8 cellular contexts compared by ENCODE assay signal in the genomic region with DNA sequence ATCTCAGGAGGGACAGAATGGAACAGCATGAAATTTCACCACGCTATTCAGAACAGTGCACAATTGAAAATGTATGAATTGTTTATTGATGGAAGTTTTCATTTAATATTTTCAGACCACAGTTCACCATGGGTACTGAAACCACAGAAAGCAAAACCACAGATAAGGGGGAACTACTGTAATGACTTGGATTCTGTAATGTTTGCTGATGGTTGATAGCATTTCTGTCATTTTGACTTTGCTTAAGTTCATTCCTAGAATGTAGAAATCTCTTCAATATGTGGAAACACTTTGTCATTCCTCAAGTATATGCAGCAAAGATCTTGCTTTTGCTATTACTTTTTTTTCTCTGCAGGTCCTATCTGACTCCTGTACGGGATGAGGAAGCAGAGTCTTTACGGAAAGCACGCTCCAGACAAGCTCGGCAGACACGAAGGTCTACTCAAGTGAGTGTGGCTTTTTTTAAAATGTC.
DNase-seq lines count a peak whose midpoint lies in the region; ATAC-seq, FAIRE-seq and TF ChIP-seq lines count a peak whose summit lies in the region.
"Not testable (repeated sequence)": the region's sequence is repeated elsewhere in the genome, so short reads cannot be mapped to it uniquely, and the experiment has no call there.

No MANE protein-coding gene starts in this region.

- not testable (repeated sequence) for TF ChIP-seq CTCF in GM12865 (IDR thresholded peaks at IDR 0.05; ENCODE audit: insufficient read depth, low read depth, low read length, missing control alignments); neutrophil (IDR thresholded peaks at IDR 0.05)

- in situ Hi-C loops in SK-MEL-5 (cut with HindIII; ENCODE audit: low pct_unique_long_range_greater_than_20kb, low sequenced_read_pairs), result not testable (repeated sequence)

- not testable (repeated sequence) for H3K27me3 ChIP-seq in neutrophil

- H3K4me1 ChIP-seq in neutrophil (ENCODE audit: control insufficient read depth in 1 of 2, insufficient read depth in 1 of 2, low read depth in 1 of 2, low read length in 1 of 2), result peaks cover 37 to 84% of the 10 kb centered on the region in 2 experiments

- peak; percentile 52 for FAIRE-seq in HTR-8/SVneo (lab: Jason Lieb, UNC)

- H3K27ac ChIP-seq in neutrophil, result peak overlapping the region; percentile 65

- peak; percentile 77 for DNase-seq in GM12865 (ENCODE audit: low read depth)
- not testable (repeated sequence) for DNase-seq in HTR-8/SVneo (ENCODE audit: insufficient read length, low spot score)
- peak; percentile 5 for DNase-seq in SK-MEL-5 (ENCODE audit: low read depth, low spot score)
- DNase-seq in amniotic epithelial cell (ENCODE audit: low read depth), result peak; percentile 74

- H3K9me3 ChIP-seq in neutrophil, result not testable (repeated sequence)

- peaks cover 26% of the 10 kb centered on the region for H3K36me3 ChIP-seq in neutrophil

- not testable (repeated sequence) for H3K4me3 ChIP-seq in GM12865 (ENCODE audit: low read depth, low read length)
- peak overlapping the region in 1 of 2 experiments; percentile 41 for H3K4me3 ChIP-seq in neutrophil (ENCODE audit: low read depth in 1 of 2, low read length in 1 of 2)

- peak; percentile 76 for ATAC-seq in GM19035 (IDR thresholded peaks at IDR 0.05; ENCODE audit: unreplicated experiment)
- peak; percentile 54 for ATAC-seq in GM21576 (IDR thresholded peaks at IDR 0.05; ENCODE audit: unreplicated experiment)
- ATAC-seq in HG03039 (IDR thresholded peaks at IDR 0.05; ENCODE audit: unreplicated experiment), result peak; percentile 51
